ENCODE assay signal across 17 cellular contexts in the genomic region with DNA sequence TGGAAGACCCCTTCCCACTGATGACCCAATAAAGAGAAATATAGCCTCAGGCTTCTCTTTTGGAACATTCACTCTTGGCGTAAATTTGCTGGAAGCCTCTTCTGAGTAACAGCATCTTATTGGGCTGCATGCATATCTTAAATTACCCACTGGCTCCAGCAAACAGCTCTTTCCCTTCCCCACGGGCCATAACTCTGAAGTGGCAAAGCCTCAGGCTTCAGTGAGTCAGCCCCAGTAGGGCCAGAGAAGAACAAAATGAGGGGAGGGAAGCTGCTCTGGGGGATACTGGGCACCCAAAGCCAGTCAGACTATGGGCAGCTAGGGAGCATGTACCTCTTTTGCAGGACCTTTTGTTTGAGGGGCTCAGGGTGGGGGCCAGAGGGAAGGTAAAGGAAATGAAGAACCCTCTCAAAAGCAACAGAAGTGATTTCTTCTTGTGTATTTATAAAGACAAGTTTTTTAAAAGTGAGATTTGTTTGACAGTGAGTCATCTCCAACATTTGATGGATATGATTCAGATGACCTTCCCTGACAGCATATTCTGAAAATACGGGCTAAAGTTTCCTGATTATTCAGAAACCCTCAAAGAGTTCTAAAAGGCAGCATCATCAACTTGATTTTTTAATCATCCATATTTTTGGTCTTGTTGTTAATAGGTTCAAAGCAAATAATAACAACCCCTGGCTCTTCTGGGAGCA.
A peak's percentile ranks its signal among the peaks of the same experiment; 100 is the strongest.
DNase-seq lines count a peak whose midpoint lies in the region; ATAC-seq and TF ChIP-seq lines count a peak whose summit lies in the region.
"Had no signal": no experiment of that assay in that cellular context is flagged by ENCODE, and none has a peak within 500 bp of the region (broad histone marks: within the 10 kb centered on the region; RNA-seq: fewer than 3 reads in every experiment).

No MANE protein-coding gene starts in this region.

- peak overlapping the region; percentile 61 for H2BK120ac ChIP-seq in mesenchymal stem cell (ENCODE audit: low read depth, low read length)

- H3K9ac ChIP-seq in mesenchymal stem cell (ENCODE audit: low read length), result peak overlapping the region; percentile 75

- H4K8ac ChIP-seq in mesenchymal stem cell (ENCODE audit: low read length), result no peak overlapping the region

- DNase-seq in COLO829 (ENCODE audit: low spot score) (peak; percentile 58), LHCN-M2 (ENCODE audit: low read depth) (peak; percentile 92), brain microvascular endothelial cell (peak; percentile 75), mesenchymal stem cell (peak; percentile 72), DMS 273 (lab: John Stamatoyannopoulos, UW; ENCODE audit: unreplicated experiment) (no peak), cortex of kidney (lab: John Stamatoyannopoulos, UW) (no peak)
- DNase-seq: activated CD4-positive, alpha-beta T cell treated with anti-CD3 and anti-CD28 coated beads for 48 hours; activated T-cell treated with anti-CD3 and anti-CD28 coated beads, Interleukin-2, amount 50 U/mL, for 4 hours; kidney glomerular epithelial cell; NCI-H187; NCI-H69; RPMI8226; stimulated activated CD4-positive, alpha-beta T cell treated with anti-CD3 and anti-CD28 coated beads, Interleukin-15, amount 100 ng/mL, for 24 hours; T-helper 2 cell had no signal

- peak overlapping the region; percentile 63 for H2BK5ac ChIP-seq in mesenchymal stem cell (ENCODE audit: low read depth, low read length, poor library complexity, severe bottlenecking)

- no peaks in the 10 kb centered on the region for H3K9me3 ChIP-seq in mesenchymal stem cell (ENCODE audit: control insufficient read depth, low read length)
- H3K9me3 ChIP-seq: thoracic aorta had no signal

- no peaks in the 10 kb centered on the region for H3K79me1 ChIP-seq in mesenchymal stem cell (replicated peaks; ENCODE audit: low read length, poor library complexity, severe bottlenecking)

- no peaks in the 10 kb centered on the region for H3K36me3 ChIP-seq in brain microvascular endothelial cell (replicated peaks)
- no peaks in the 10 kb centered on the region for H3K36me3 ChIP-seq in mesenchymal stem cell (ENCODE audit: control insufficient read depth in 1 of 2, insufficient read depth in 2 of 2, low read depth in 1 of 2, low read length in 2 of 2)
- H3K36me3 ChIP-seq: thoracic aorta had no signal

- H3K18ac ChIP-seq in mesenchymal stem cell (ENCODE audit: low read depth in 1 of 2, low read length in 2 of 2), result peak overlapping the region in 1 of 2 experiments; percentile 78

- TF ChIP-seq CTCF in brain microvascular endothelial cell (IDR thresholded peaks at IDR 0.05; ENCODE audit: low read depth, low read length, missing control alignments), result no peak

- H3K27me3 ChIP-seq in brain microvascular endothelial cell (replicated peaks) (no peaks in the 10 kb centered on the region), mesenchymal stem cell (ENCODE audit: control insufficient read depth in 1 of 2, insufficient read depth in 1 of 2, low read length in 2 of 2) (no peaks in the 10 kb centered on the region)

- peak overlapping the region; percentile 22 for H4K91ac ChIP-seq in mesenchymal stem cell (ENCODE audit: low read length)

- H2BK12ac ChIP-seq in mesenchymal stem cell (ENCODE audit: low read length in 2 of 2), result peak overlapping the region in 1 of 2 experiments; percentile 89

- no peak overlapping the region for H3K4ac ChIP-seq in mesenchymal stem cell (ENCODE audit: low read depth in 1 of 2, low read length in 2 of 2)

- H3K23ac ChIP-seq in mesenchymal stem cell (ENCODE audit: low read length in 2 of 2), result no peak overlapping the region

- H3K14ac ChIP-seq in mesenchymal stem cell (ENCODE audit: low read length in 2 of 2), result no peak overlapping the region

- H2BK15ac ChIP-seq in mesenchymal stem cell (ENCODE audit: low read depth, poor library complexity, severe bottlenecking), result no peak overlapping the region

- H3K4me3 ChIP-seq in brain microvascular endothelial cell (ENCODE audit: low read depth, low read length) (no peak overlapping the region), mesenchymal stem cell (ENCODE audit: insufficient read depth in 1 of 2, low read depth in 1 of 2, low read length in 2 of 2) (peak overlapping the region in 1 of 2 experiments; percentile 41)
- H3K4me3 ChIP-seq: thoracic aorta had no signal

- ATAC-seq in GM21526 (IDR thresholded peaks at IDR 0.05; ENCODE audit: low FRiP score, unreplicated experiment) (no peak), HG03521 (IDR thresholded peaks at IDR 0.05; ENCODE audit: unreplicated experiment) (no peak)
- ATAC-seq: activated T-cell treated with anti-CD3 and anti-CD28 coated beads, Interleukin-2, amount 50 U/mL, for 4 hours had no signal

- no peak overlapping the region for H2AFZ ChIP-seq in mesenchymal stem cell (ENCODE audit: low read depth, low read length)

- WGBS in mesenchymal stem cell, result 17% methylated on average over 2 of the region's 3 CpGs

- in situ Hi-C loops in brain microvascular endothelial cell (cut with HindIII; ENCODE audit: low pct_ligation_motif_present, low sequenced_read_pairs), result loop anchor here (25.0 kb wide), 1 partner anchor 192 kb away; the partner anchor contains the start of gene BDNF

- peak overlapping the region; percentile 43 for H3K27ac ChIP-seq in brain microvascular endothelial cell
- peak overlapping the region; percentile 72 for H3K27ac ChIP-seq in mesenchymal stem cell (ENCODE audit: low read length, poor library complexity, severe bottlenecking)
- H3K27ac ChIP-seq: thoracic aorta had no signal

- peak overlapping the region; percentile 24 for H2AK5ac ChIP-seq in mesenchymal stem cell (ENCODE audit: low read length, severe bottlenecking)

- no peak overlapping the region for H3K4me2 ChIP-seq in mesenchymal stem cell (ENCODE audit: low read length, poor library complexity, severe bottlenecking)

- H3K4me1 ChIP-seq in mesenchymal stem cell (ENCODE audit: control insufficient read depth, insufficient read depth, low read depth, low read length), result peaks cover 6% of the 10 kb centered on the region

Comparison
In these comparisons a context has a peak if more than half of its experiments do, and no peak if none do; other contexts are left out.
1. DNase-seq: peak in COLO829 (single experiment), LHCN-M2 (single experiment), brain microvascular endothelial cell (single experiment) and mesenchymal stem cell (single experiment); none in DMS 273 (single experiment) and cortex of kidney (single experiment).